In genomic region chr2:36618381-36618780, GRCh38 we compare ENCODE assay signal across 8 cellular contexts. TPM values are rescaled to one million over a fixed set of nuclear protein-coding genes. Genes with fewer than 3 reads are reported as not detected.
DNase-seq lines count a peak whose midpoint lies in the region; ATAC-seq and TF ChIP-seq lines count a peak whose summit lies in the region.

No MANE protein-coding gene starts in this region.

- H3K4me3 ChIP-seq in OCI-LY3 (ENCODE audit: low read length) = no peak overlapping the region

- H4K20me1 ChIP-seq in OCI-LY3 (ENCODE audit: insufficient read depth, low read length) = no peaks in the 10 kb centered on the region

- peaks cover 16% of the 10 kb centered on the region for H3K27me3 Mint-ChIP-seq in activated naive CD4-positive, alpha-beta T cell treated with anti-CD3 and anti-CD28 coated beads, Interleukin-2, amount 10 ng/mL, durations not matched to agents 7 days and 5 days
- H3K27me3 Mint-ChIP-seq in effector memory CD8-positive, alpha-beta T cell = peaks cover 18 to 31% of the 10 kb centered on the region in 2 donors
- H3K27me3 Mint-ChIP-seq in natural killer cell (ENCODE audit: low read depth in 2 of 2) = peaks cover 17 to 23% of the 10 kb centered on the region in 2 donors
- peaks cover 25% of the 10 kb centered on the region for H3K27me3 Mint-ChIP-seq in CD4-positive, alpha-beta T cell

- H2AFZ ChIP-seq in OCI-LY3 (ENCODE audit: low read depth, low read length) = peak overlapping the region; percentile 62

- 0 out of 2 replicates have a peak, but pooled peaks cover 2% of the 10 kb centered on the region for H3K27me3 ChIP-seq in OCI-LY3 (ENCODE audit: low read depth, low read length)
- H3K27me3 ChIP-seq in CD4-positive, alpha-beta T cell (ENCODE audit: control insufficient read depth, insufficient read depth, low read length) = peaks cover 4% of the 10 kb centered on the region

- POLR2A ChIA-PET in CD4-positive, alpha-beta T cell (lab: Charles Lee) = no interaction called here

- TF ChIP-seq CTCF in OCI-LY3 (IDR thresholded peaks at IDR 0.05; ENCODE audit: low read depth, low read length) (no peak), natural killer cell (IDR thresholded peaks at IDR 0.05) (no peak)
- TF ChIP-seq CTCF in CD4-positive, alpha-beta T cell (IDR thresholded peaks at IDR 0.05) = no peak

- H3K4me2 ChIP-seq in OCI-LY3 (ENCODE audit: low read length) = peak overlapping the region; percentile 2; the same call in 1 of the 2 replicates

- no peak overlapping the region for H3K9ac ChIP-seq in OCI-LY3 (ENCODE audit: low read length)

- no peaks in the 10 kb centered on the region for H3K9me3 Mint-ChIP-seq in activated naive CD4-positive, alpha-beta T cell treated with anti-CD3 and anti-CD28 coated beads, Interleukin-2, amount 10 ng/mL, durations not matched to agents 7 days and 5 days
- no peaks in the 10 kb centered on the region for H3K9me3 Mint-ChIP-seq in effector memory CD8-positive, alpha-beta T cell
- H3K9me3 Mint-ChIP-seq in natural killer cell = no peaks in the 10 kb centered on the region
- no peaks in the 10 kb centered on the region for H3K9me3 Mint-ChIP-seq in CD4-positive, alpha-beta T cell

- DNase-seq in activated naive CD4-positive, alpha-beta T cell treated with anti-CD3 and anti-CD28 coated beads, Interleukin-2, amount 10 ng/mL, durations not matched to agents 7 days and 5 days = peak; percentile 30
- no peak for DNase-seq in activated naive CD4-positive, alpha-beta T cell treated with anti-CD3 and anti-CD28 coated beads, Interleukin-2, amount 50 U/mL, for 16 hours
- DNase-seq in effector memory CD8-positive, alpha-beta T cell = peak in 2 of 3 experiments; percentile 4 to 5
- no peak for DNase-seq in natural killer cell
- no peak for DNase-seq in CD4-positive, alpha-beta T cell

- H3K36me3 ChIP-seq in OCI-LY3 (replicated peaks; ENCODE audit: low read depth, low read length) = no peaks in the 10 kb centered on the region

- ATAC-seq in GM21515 (IDR thresholded peaks at IDR 0.05; ENCODE audit: unreplicated experiment) = peak; percentile 99
- ATAC-seq in HG03558 (IDR thresholded peaks at IDR 0.05; ENCODE audit: extremely low read depth, unreplicated experiment) = peak; percentile 94
- ATAC-seq in effector memory CD8-positive, alpha-beta T cell (replicated peaks) = peak; percentile 33
- peak in 2 of 3 donors; percentile 31 to 61 for ATAC-seq in natural killer cell
- no peak for ATAC-seq in CD4-positive, alpha-beta T cell (ENCODE audit: poor library complexity)

- H3K4me3 Mint-ChIP-seq in activated naive CD4-positive, alpha-beta T cell treated with anti-CD3 and anti-CD28 coated beads, Interleukin-2, amount 10 ng/mL, durations not matched to agents 7 days and 5 days = no peak overlapping the region
- no peak overlapping the region for H3K4me3 Mint-ChIP-seq in effector memory CD8-positive, alpha-beta T cell
- H3K4me3 Mint-ChIP-seq in natural killer cell = no peak overlapping the region
- no peak overlapping the region for H3K4me3 Mint-ChIP-seq in CD4-positive, alpha-beta T cell

- no peaks in the 10 kb centered on the region for H3K4me1 Mint-ChIP-seq in activated naive CD4-positive, alpha-beta T cell treated with anti-CD3 and anti-CD28 coated beads, Interleukin-2, amount 10 ng/mL, durations not matched to agents 7 days and 5 days
- H3K4me1 Mint-ChIP-seq in effector memory CD8-positive, alpha-beta T cell (ENCODE audit: low read depth in 2 of 2) = no peaks in the 10 kb centered on the region
- no peaks in the 10 kb centered on the region for H3K4me1 Mint-ChIP-seq in natural killer cell
- H3K4me1 Mint-ChIP-seq in CD4-positive, alpha-beta T cell (ENCODE audit: low read depth) = no peaks in the 10 kb centered on the region

- H3K27ac Mint-ChIP-seq in activated naive CD4-positive, alpha-beta T cell treated with anti-CD3 and anti-CD28 coated beads, Interleukin-2, amount 10 ng/mL, durations not matched to agents 7 days and 5 days = no peak overlapping the region
- no peak overlapping the region for H3K27ac Mint-ChIP-seq in effector memory CD8-positive, alpha-beta T cell
- H3K27ac Mint-ChIP-seq in natural killer cell = no peak overlapping the region
- no peak overlapping the region for H3K27ac Mint-ChIP-seq in CD4-positive, alpha-beta T cell

- H3K27ac ChIP-seq in OCI-LY3 (ENCODE audit: low read length) = no peak overlapping the region
- H3K27ac ChIP-seq in CD4-positive, alpha-beta T cell (ENCODE audit: low read depth, low read length) = no peak overlapping the region

- no peaks in the 10 kb centered on the region for H3K4me1 ChIP-seq in OCI-LY3 (ENCODE audit: low read length)

- CTCF ChIA-PET in activated naive CD4-positive, alpha-beta T cell treated with anti-CD3 and anti-CD28 coated beads, Interleukin-2, amount 10 ng/mL, durations not matched to agents 7 days and 5 days (lab: Charles Lee) = no interaction called here
- CTCF ChIA-PET in CD4-positive, alpha-beta T cell (lab: Charles Lee) = no interaction called here

- intact Hi-C loops in natural killer cell (cut with micrococcal nuclease) = no loop called here
- intact Hi-C loops in CD4-positive, alpha-beta T cell (cut with DNase I, micrococcal nuclease) = no loop called here

- no peaks in the 10 kb centered on the region for H3K36me3 Mint-ChIP-seq in activated naive CD4-positive, alpha-beta T cell treated with anti-CD3 and anti-CD28 coated beads, Interleukin-2, amount 10 ng/mL, durations not matched to agents 7 days and 5 days
- H3K36me3 Mint-ChIP-seq in effector memory CD8-positive, alpha-beta T cell (ENCODE audit: insufficient read depth) = no peaks in the 10 kb centered on the region
- no peaks in the 10 kb centered on the region for H3K36me3 Mint-ChIP-seq in natural killer cell
- H3K36me3 Mint-ChIP-seq in CD4-positive, alpha-beta T cell (ENCODE audit: low read depth) = no peaks in the 10 kb centered on the region

- no peaks in the 10 kb centered on the region for H3K9me3 ChIP-seq in OCI-LY3 (ENCODE audit: insufficient read depth, low read length)
- no peaks in the 10 kb centered on the region for H3K9me3 ChIP-seq in CD4-positive, alpha-beta T cell (ENCODE audit: control insufficient read depth, low read length)

- H3K79me2 ChIP-seq in OCI-LY3 (ENCODE audit: low read length) = no peaks in the 10 kb centered on the region

RNA-seq across cellular contexts. Expression of gene FEZ2, which starts 20.4 kb away (rescaled TPM):
- total RNA-seq in natural killer cell = 10 to 100 TPM; 25.9 to 41.7 (median 36.0) TPM
- total RNA-seq in CD4-positive, alpha-beta T cell = 1 to 10 TPM; 4.8 to 5.6 TPM

Comparison
In these comparisons a context has a peak if more than half of its experiments do, and no peak if none do; other contexts are left out.
1. DNase-seq: peak in activated naive CD4-positive, alpha-beta T cell treated with anti-CD3 and anti-CD28 coated beads, Interleukin-2, amount 10 ng/mL, durations not matched to agents 7 days and 5 days (single experiment) and effector memory CD8-positive, alpha-beta T cell (2 of 3); none in activated naive CD4-positive, alpha-beta T cell treated with anti-CD3 and anti-CD28 coated beads, Interleukin-2, amount 50 U/mL, for 16 hours (single experiment), natural killer cell (single experiment) and CD4-positive, alpha-beta T cell (0 of 10).
2. RNA of gene FEZ2, which starts 20.4 kb away (total RNA-seq): 25.9 to 41.7 TPM in natural killer cell; 4.8 to 5.6 TPM in CD4-positive, alpha-beta T cell; every median in the first group is over 4 times any median in the second.